In the genomic region with DNA sequence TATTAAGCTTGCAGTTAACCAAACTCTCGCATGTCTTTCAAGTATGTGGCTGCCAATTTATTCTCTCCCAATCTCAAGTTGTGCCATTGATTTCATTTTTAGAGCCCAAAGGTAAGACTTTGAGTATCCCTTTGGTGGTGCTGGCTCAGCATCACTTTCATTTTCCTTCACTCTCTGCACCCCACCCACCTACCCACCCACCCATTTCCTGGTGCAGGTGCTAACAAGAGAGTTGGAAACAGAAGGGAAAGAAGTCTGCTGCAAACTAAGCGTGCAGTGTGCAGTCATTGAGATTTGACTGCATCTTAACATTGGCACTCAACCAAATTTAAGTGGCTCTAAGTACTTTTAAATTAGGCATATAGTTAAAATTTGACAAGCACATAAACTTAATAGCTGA, we compare ENCODE assay signal across 15 cellular contexts.
DNase-seq lines count a peak whose midpoint lies in the region; ATAC-seq and TF ChIP-seq lines count a peak whose summit lies in the region.
"Had no signal": no experiment of that assay in that cellular context is flagged by ENCODE, and none has a peak within 500 bp of the region (broad histone marks: within the 10 kb centered on the region; RNA-seq: fewer than 3 reads in every experiment).

No MANE protein-coding gene starts in this region.

- H2AFZ ChIP-seq in Loucy (ENCODE audit: low read length) (no peak overlapping the region), GM23338 (no peak overlapping the region)

- H3K9ac ChIP-seq in BLaER1 (no peak overlapping the region), Loucy (ENCODE audit: low read depth, low read length, poor library complexity, severe bottlenecking) (peak overlapping the region; percentile 63)

- no peaks in the 10 kb centered on the region for H3K9me3 Mint-ChIP-seq in activated T-cell treated with anti-CD3 and anti-CD28 coated beads, Interleukin-2, amount 50 U/mL, for 24 hours
- H3K9me3 Mint-ChIP-seq in GM23338: no peaks in the 10 kb centered on the region
- H3K9me3 Mint-ChIP-seq: stimulated activated memory B cell treated with anti-CD40 and anti-IgM and Interleukin-4, amounts not matched to agents 10 μg/mL and 1 μg/mL and 100 μg/mL, for 72 hours had no signal

- H3K27ac ChIP-seq in BLaER1: peak overlapping the region; percentile 90
- H3K27ac ChIP-seq in GM23338 (ENCODE audit: low read depth): no peak overlapping the region
- H3K27ac ChIP-seq: C4-2B had no signal

- TF ChIP-seq CTCF in Loucy (conservative IDR thresholded peaks at IDR 0.05; ENCODE audit: low read length): no peak
- TF ChIP-seq CTCF in GM23338 (conservative IDR thresholded peaks at IDR 0.05; ENCODE audit: low read depth in 2 of 2): no peak

- H3K9me3 ChIP-seq in BLaER1 (no peaks in the 10 kb centered on the region), Loucy (ENCODE audit: insufficient read depth, low read depth, low read length) (no peaks in the 10 kb centered on the region)
- H3K9me3 ChIP-seq: HAP-1, Peyer's patch had no signal

- H3K27me3 ChIP-seq in BLaER1: no peaks in the 10 kb centered on the region
- H3K27me3 ChIP-seq in Loucy (ENCODE audit: insufficient read depth, low read length, poor library complexity, severe bottlenecking): no peaks in the 10 kb centered on the region
- H3K27me3 ChIP-seq in GM23338 (ENCODE audit: insufficient read depth): no peaks in the 10 kb centered on the region
- H3K27me3 ChIP-seq: Peyer's patch had no signal

- ATAC-seq in HG03442 (IDR thresholded peaks at IDR 0.05; ENCODE audit: unreplicated experiment) (no peak), GM21737 (IDR thresholded peaks at IDR 0.05; ENCODE audit: unreplicated experiment) (no peak), GM23338 (no peak)
- ATAC-seq: stimulated activated memory B cell treated with anti-CD40 and anti-IgM and Interleukin-4, amounts not matched to agents 10 μg/mL and 1 μg/mL and 100 μg/mL, for 72 hours had no signal

- H4K20me1 ChIP-seq in BLaER1 (no peaks in the 10 kb centered on the region), Loucy (ENCODE audit: insufficient read depth, low read length, poor library complexity, severe bottlenecking) (no peaks in the 10 kb centered on the region), GM23338 (replicated peaks; ENCODE audit: insufficient read depth) (no peaks in the 10 kb centered on the region)

- H3K4me2 ChIP-seq in BLaER1: peak overlapping the region; percentile 78
- H3K4me2 ChIP-seq in Loucy (ENCODE audit: low read depth, low read length, poor library complexity, severe bottlenecking): peak overlapping the region; percentile 72
- H3K4me2 ChIP-seq in GM23338: no peak overlapping the region

- H3K4me1 ChIP-seq in BLaER1 (peaks cover 69% of the 10 kb centered on the region), Loucy (ENCODE audit: insufficient read depth, low read length, poor library complexity, severe bottlenecking) (peaks cover 63% of the 10 kb centered on the region), GM23338 (ENCODE audit: insufficient read depth) (no peaks in the 10 kb centered on the region)
- H3K4me1 ChIP-seq: HAP-1 had no signal

- no peaks in the 10 kb centered on the region for H3K36me3 Mint-ChIP-seq in activated T-cell treated with anti-CD3 and anti-CD28 coated beads, Interleukin-2, amount 50 U/mL, for 24 hours (ENCODE audit: low read depth)
- H3K36me3 Mint-ChIP-seq in GM23338 (ENCODE audit: low read depth): no peaks in the 10 kb centered on the region
- H3K36me3 Mint-ChIP-seq: stimulated activated memory B cell treated with anti-CD40 and anti-IgM and Interleukin-4, amounts not matched to agents 10 μg/mL and 1 μg/mL and 100 μg/mL, for 72 hours had no signal

- no peak overlapping the region for H3K27ac Mint-ChIP-seq in activated T-cell treated with anti-CD3 and anti-CD28 coated beads, Interleukin-2, amount 50 U/mL, for 24 hours
- no peak overlapping the region for H3K27ac Mint-ChIP-seq in GM23338

- no peak overlapping the region for H3K4me3 Mint-ChIP-seq in activated T-cell treated with anti-CD3 and anti-CD28 coated beads, Interleukin-2, amount 50 U/mL, for 24 hours
- no peak overlapping the region for H3K4me3 Mint-ChIP-seq in GM23338

- H3F3A ChIP-seq in Loucy (ENCODE audit: low read depth): peaks cover 9% of the 10 kb centered on the region
- H3F3A ChIP-seq in GM23338 (replicated peaks; ENCODE audit: low read depth): no peaks in the 10 kb centered on the region

- DNase-seq in activated T-cell treated with anti-CD3 and anti-CD28 coated beads, Interleukin-2, amount 50 U/mL, for 24 hours: peak; percentile 43
- peak; percentile 17 to 31 for DNase-seq in stimulated activated CD4-positive, alpha-beta T cell treated with anti-CD3 and anti-CD28 coated beads, Interleukin-1b, Interleukin-23, amount 100 ng/mL, for 4 hours (ENCODE audit: low read depth in 2 of 2)
- DNase-seq in GM23338 (ENCODE audit: low spot score) (no peak), HK-2 (ENCODE audit: unreplicated experiment) (no peak)
- DNase-seq: mesendoderm, NCI-H446, Peyer's patch, SW 1271 had no signal

- H3K4me1 Mint-ChIP-seq in activated T-cell treated with anti-CD3 and anti-CD28 coated beads, Interleukin-2, amount 50 U/mL, for 24 hours (ENCODE audit: low read depth): peaks cover 42% of the 10 kb centered on the region
- peaks cover 6% of the 10 kb centered on the region for H3K4me1 Mint-ChIP-seq in GM23338

- peaks cover 3% of the 10 kb centered on the region for H3K27me3 Mint-ChIP-seq in activated T-cell treated with anti-CD3 and anti-CD28 coated beads, Interleukin-2, amount 50 U/mL, for 24 hours
- no peaks in the 10 kb centered on the region for H3K27me3 Mint-ChIP-seq in GM23338 (ENCODE audit: insufficient read depth, low read depth, poor library complexity)

- no peaks in the 10 kb centered on the region for H3K9me2 ChIP-seq in Loucy (replicated peaks; ENCODE audit: low read depth, low read length)
- H3K9me2 ChIP-seq in GM23338 (ENCODE audit: insufficient read depth): no peaks in the 10 kb centered on the region

- no peaks in the 10 kb centered on the region for H3K36me3 ChIP-seq in BLaER1
- H3K36me3 ChIP-seq in Loucy (ENCODE audit: insufficient read depth, low read length): no peaks in the 10 kb centered on the region
- H3K36me3 ChIP-seq in GM23338 (ENCODE audit: insufficient read depth): no peaks in the 10 kb centered on the region
- H3K36me3 ChIP-seq: HAP-1, Peyer's patch had no signal

- H3K4me3 ChIP-seq in BLaER1: peak overlapping the region; percentile 26
- H3K4me3 ChIP-seq in Loucy (ENCODE audit: low read length, poor library complexity, severe bottlenecking): peak overlapping the region; percentile 59
- H3K4me3 ChIP-seq in GM23338: no peak overlapping the region
- H3K4me3 ChIP-seq: HAP-1, Peyer's patch had no signal

- H3K79me2 ChIP-seq in Loucy (ENCODE audit: insufficient read depth, low read length) (no peaks in the 10 kb centered on the region), GM23338 (replicated peaks; ENCODE audit: insufficient read depth) (no peaks in the 10 kb centered on the region)

TF ChIP-seq in GM23338, 12 proteins besides CTCF, POLR2A, EP300 and RAD21 (continues in another document):
- no peak for TF ChIP-seq EZH2 (IDR thresholded peaks at IDR 0.05; ENCODE audit: low read depth, unreplicated experiment)

Comparison
In these comparisons a context has a peak if more than half of its experiments do, and no peak if none do; other contexts are left out.
1. DNase-seq: peak in activated T-cell treated with anti-CD3 and anti-CD28 coated beads, Interleukin-2, amount 50 U/mL, for 24 hours (single experiment) and stimulated activated CD4-positive, alpha-beta T cell treated with anti-CD3 and anti-CD28 coated beads, Interleukin-1b, Interleukin-23, amount 100 ng/mL, for 4 hours (2 of 2); none in GM23338 (single experiment) and HK-2 (single experiment).